14 cellular contexts compared by ENCODE assay signal in the genomic region with DNA sequence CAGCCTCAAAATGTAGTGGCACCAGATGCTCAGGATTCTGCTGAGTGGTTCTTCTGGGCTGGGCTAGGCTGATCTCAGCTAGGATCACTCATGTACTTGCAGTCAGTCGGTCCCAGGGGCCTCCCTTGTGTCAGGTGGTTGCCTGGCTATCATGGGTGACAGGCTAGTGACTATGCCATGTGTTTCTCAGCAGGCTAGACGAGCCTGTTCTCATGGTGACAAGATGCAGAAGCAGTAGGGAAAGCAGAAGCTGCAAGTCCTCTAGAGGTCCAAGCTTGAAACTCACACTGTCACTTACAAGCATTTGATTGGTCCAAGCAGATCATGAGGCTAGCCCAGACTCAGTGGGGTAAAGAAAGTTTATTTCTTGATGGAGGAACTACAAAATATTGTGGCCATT. TPM values are rescaled to one million over a fixed set of nuclear protein-coding genes. Genes with fewer than 3 reads are reported as not detected.
DNase-seq lines count a peak whose midpoint lies in the region; ATAC-seq and TF ChIP-seq lines count a peak whose summit lies in the region.
"Had no signal": no experiment of that assay in that cellular context is flagged by ENCODE, and none has a peak within 500 bp of the region (broad histone marks: within the 10 kb centered on the region; RNA-seq: fewer than 3 reads in every experiment).

No MANE protein-coding gene starts in this region.

- no peaks in the 10 kb centered on the region for H3K4me1 ChIP-seq in lower lobe of right lung
- H3K4me1 ChIP-seq: adrenal gland, SJSA1 had no signal

- peak; percentile 86 for DNase-seq in CD1c-positive myeloid dendritic cell (ENCODE audit: extremely low spot score)
- DNase-seq in SKM-1 treated with dmso at 0.1 percent for 144 hours (lab: John Stamatoyannopoulos, UW; ENCODE audit: unreplicated experiment) = peak; percentile 82
- DNase-seq in lower lobe of right lung = peak; percentile 65
- DNase-seq: effector CD8-positive, alpha-beta T cell; NCI-H1092 had no signal

- H3K27me3 ChIP-seq in lower lobe of right lung (ENCODE audit: low read depth) = no peaks in the 10 kb centered on the region
- H3K27me3 ChIP-seq: adrenal gland had no signal

- H3K4me3 ChIP-seq in lower lobe of right lung = no peak overlapping the region
- H3K4me3 ChIP-seq: adrenal gland, SJSA1 had no signal

- no peak for TF ChIP-seq CTCF in lower lobe of right lung (IDR thresholded peaks at IDR 0.05)

- no peaks in the 10 kb centered on the region for H3K9me3 ChIP-seq in lower lobe of right lung
- H3K9me3 ChIP-seq: adrenal gland, SJSA1 had no signal

- no peak overlapping the region for H3K27ac ChIP-seq in lower lobe of right lung
- H3K27ac ChIP-seq: adrenal gland, SJSA1 had no signal

- H3K36me3 ChIP-seq in lower lobe of right lung = no peaks in the 10 kb centered on the region
- H3K36me3 ChIP-seq: adrenal gland, SJSA1 had no signal

- intact Hi-C loops in lower lobe of right lung (cut with DNase I) = no loop called here

- peak; percentile 59 for ATAC-seq in HG03354 (IDR thresholded peaks at IDR 0.05; ENCODE audit: poor library complexity, severe bottlenecking, unreplicated experiment)
- peak; percentile 62 to 87 for ATAC-seq in lower lobe of right lung
- no peak for ATAC-seq in HG02588 (IDR thresholded peaks at IDR 0.05; ENCODE audit: unreplicated experiment)
- no peak for ATAC-seq in GM18517 (IDR thresholded peaks at IDR 0.05; ENCODE audit: unreplicated experiment)
- ATAC-seq in HG03442 (IDR thresholded peaks at IDR 0.05; ENCODE audit: unreplicated experiment) = no peak
- no peak for ATAC-seq in HG02840 (IDR thresholded peaks at IDR 0.05; ENCODE audit: low FRiP score, unreplicated experiment)

RNA-seq across cellular contexts. Expression of gene KCNMB1, which starts 15.2 kb away (rescaled TPM):
- 2.5 TPM for total RNA-seq in lower lobe of right lung
- total RNA-seq: activated CD8-positive, alpha-beta memory T cell treated with anti-CD3 and anti-CD28 coated beads for 36 hours; activated T-helper 2 cell treated with anti-CD3 and anti-CD28 coated beads, Interferon-gamma antibody, Interleukin-2, Interleukin-4, amounts not matched to agents 10 μg/mL and 5 μg/mL and 100 μg/mL, durations not matched to agents 14 hours and 24 hours and 36 hours had no signal

Comparison
In these comparisons a context has a peak if more than half of its experiments do, and no peak if none do; other contexts are left out.
1. ATAC-seq: peak in HG03354 (single experiment) and lower lobe of right lung (2 of 2); none in HG02588 (single experiment), GM18517 (single experiment), HG03442 (single experiment) and HG02840 (single experiment).
2. Peak in every context shown above with its lines, with median percentiles within 50 percentile points of each other: DNase-seq.